Comparison of ENCODE assay signal across 11 cellular contexts in genomic region chr1:942411-942821, GRCh38. TPM values are rescaled to one million over a fixed set of nuclear protein-coding genes. Genes with fewer than 3 reads are reported as not detected.
A peak's percentile ranks its signal among the peaks of the same experiment; 100 is the strongest.
DNase-seq lines count a peak whose midpoint lies in the region; ATAC-seq and TF ChIP-seq lines count a peak whose summit lies in the region.
"Had no signal": no experiment of that assay in that cellular context is flagged by ENCODE, and none has a peak within 500 bp of the region (broad histone marks: within the 10 kb centered on the region; RNA-seq: fewer than 3 reads in every experiment).

No MANE protein-coding gene starts in this region.

- DNase-seq in NCI-H748 (lab: John Stamatoyannopoulos, UW; ENCODE audit: unreplicated experiment) (peak; percentile 44), NCI-H748 treated with DMSO at 0.1 percent for 48 hours (lab: John Stamatoyannopoulos, UW) (no peak), spleen (no peak), dermis blood vessel endothelial cell (no peak)
- DNase-seq: activated CD4-positive, alpha-beta T cell treated with anti-CD3 and anti-CD28 coated beads, Interleukin-2, amount 50 U/mL, for 4 hours; AML-193 had no signal

- peaks cover 0 to 33% of the 10 kb centered on the region in 2 donors for H3K36me3 ChIP-seq in gastroesophageal sphincter
- H3K36me3 ChIP-seq in spleen = peaks cover 2 to 39% (median 34%) of the 10 kb centered on the region in 6 donors

- peaks cover 0 to 66% (median 45%) of the 10 kb centered on the region in 3 donors for H3K4me1 ChIP-seq in gastroesophageal sphincter
- H3K4me1 ChIP-seq in spleen = peaks cover 21 to 86% (median 53%) of the 10 kb centered on the region in 6 donors

- TF ChIP-seq POLR2A in gastroesophageal sphincter (IDR thresholded peaks at IDR 0.05) (no peak), spleen (IDR thresholded peaks at IDR 0.05) (no peak)

- TF ChIP-seq EP300 in gastroesophageal sphincter (IDR thresholded peaks at IDR 0.05) = no peak

- H3K27ac ChIP-seq in gastroesophageal sphincter (peak overlapping the region in 3 of 4 donors; percentile 67 to 79 (median 78)), spleen (peak overlapping the region in 7 of 8 donors; percentile 38 to 85 (median 82))

- ATAC-seq in gastroesophageal sphincter (no peak), HG02623 (IDR thresholded peaks at IDR 0.05; ENCODE audit: unreplicated experiment) (no peak), HG02759 (IDR thresholded peaks at IDR 0.05; ENCODE audit: unreplicated experiment) (no peak)

- H3K9me3 ChIP-seq in gastroesophageal sphincter = no peaks in the 10 kb centered on the region
- H3K9me3 ChIP-seq in spleen = no peaks in the 10 kb centered on the region

- H3K4me3 ChIP-seq in gastroesophageal sphincter (peak overlapping the region in 1 of 2 donors; percentile 47), spleen (peak overlapping the region in 7 of 8 donors; percentile 35 to 70 (median 41))
- H3K4me3 ChIP-seq: lung had no signal

- TF ChIP-seq CTCF in gastroesophageal sphincter (IDR thresholded peaks at IDR 0.05) (no peak), spleen (IDR thresholded peaks at IDR 0.05 in 8 of 11, conservative IDR thresholded peaks at IDR 0.05 in 3 of 11) (no peak)

- H3K27me3 ChIP-seq in gastroesophageal sphincter (peaks cover 65% of the 10 kb centered on the region), spleen (replicated peaks in 1 of 7) (peaks cover 11 to 66% (median 58%) of the 10 kb centered on the region in 7 donors)

- intact Hi-C loops in spleen (cut with DNase I; ENCODE audit: low total_unique reads) = no loop called here

- no CpG with 5 or more reads among the region's 48 CpGs for WGBS in gastroesophageal sphincter (ENCODE audit: low coverage in 1 of 2), 2 donors
- 0 to 3% (median 1%) methylated on average over 11 to 48 of the region's 48 CpGs for WGBS in spleen, 5 donors

TF ChIP-seq in PFSK-1, 5 proteins besides CTCF, POLR2A, EP300 and RAD21:
- TF ChIP-seq POLR2AphosphoS5 (IDR thresholded peaks at IDR 0.05; ENCODE audit: low read depth, low read length) (peak; percentile 4), TAF1 (IDR thresholded peaks at IDR 0.05; ENCODE audit: borderline replicate concordance, insufficient read depth, low read length) (no peak)

RNA-seq across cellular contexts. Expression of gene NOC2L, which starts 16.6 kb away (rescaled TPM):
- 193 TPM for polyA plus RNA-seq in PFSK-1 (2012; ENCODE audit: insufficient read length, low read depth)
- total RNA-seq in gastroesophageal sphincter = 10 to 100 TPM; 36.3 to 54.1 (median 45.2) TPM
- total RNA-seq in spleen = 10 to 100 TPM; 26.2 to 61.1 (median 44.7) TPM
- polyA plus RNA-seq in spleen = 10 to 100 TPM; 46.6 to 73.4 (median 52.8) TPM
- total RNA-seq in dermis blood vessel endothelial cell = 70.5 and 98.0 TPM in 2 replicates

RNA-seq across cellular contexts. Expression of gene KLHL17, which starts 18.0 kb away (rescaled TPM):
- 60.8 TPM for polyA plus RNA-seq in PFSK-1 (2012; ENCODE audit: insufficient read length, low read depth)
- total RNA-seq in gastroesophageal sphincter = 10 to 100 TPM in 2 of 4 donors, 1 to 10 TPM in 2; 3.6 to 12.0 (median 10.1) TPM
- 10 to 100 TPM; 12.0 to 21.5 (median 18.7) TPM for total RNA-seq in spleen
- polyA plus RNA-seq in spleen = 10 to 100 TPM; 14.1 to 31.6 (median 26.0) TPM
- total RNA-seq in dermis blood vessel endothelial cell = 5.4 and 8.0 TPM in 2 replicates

RNA-seq across cellular contexts. Expression of gene SAMD11, which starts 18.7 kb away (rescaled TPM):
- 55.8 TPM for polyA plus RNA-seq in PFSK-1 (2012; ENCODE audit: insufficient read length, low read depth)
- total RNA-seq in gastroesophageal sphincter (10 to 100 TPM; 14.2 to 21.2 (median 17.4) TPM), spleen (10 to 100 TPM in 5 of 7 donors, 1 to 10 TPM in 2; 7.5 to 37.0 (median 18.1) TPM), dermis blood vessel endothelial cell (0.19 and 0.68 TPM in 2 replicates)
- polyA plus RNA-seq in spleen = 10 to 100 TPM in 2 of 3 donors, 1 to 10 TPM in 1; 7.7 to 33.2 (median 19.8) TPM

RNA-seq across cellular contexts. Expression of gene PLEKHN1, which starts 23.9 kb away (rescaled TPM):
- polyA plus RNA-seq in PFSK-1 (2012; ENCODE audit: insufficient read length, low read depth) = 0.19 TPM
- total RNA-seq in gastroesophageal sphincter (1 to 10 TPM in 1 of 4 donors, under 1 TPM in 1, not detected in 2; 0.62 to 2.3 TPM), spleen (1 to 10 TPM in 5 of 7 donors, under 1 TPM in 2; 0.65 to 2.2 (median 1.1) TPM), dermis blood vessel endothelial cell (0.17 and 0.37 TPM in 2 replicates)
- polyA plus RNA-seq in spleen = under 1 TPM; 0.17 to 0.80 (median 0.63) TPM

RNA-seq across cellular contexts. Expression of gene PERM1, which starts 39.5 kb away (rescaled TPM):
- polyA plus RNA-seq in PFSK-1 (2012; ENCODE audit: insufficient read length, low read depth) = not detected
- 1 to 10 TPM in 2 of 4 donors, under 1 TPM in 1, not detected in 1; 0.39 to 1.9 (median 1.4) TPM for total RNA-seq in gastroesophageal sphincter
- total RNA-seq in spleen = under 1 TPM in 3 of 7 donors, not detected in 4; 0.39 to 0.85 (median 0.60) TPM
- under 1 TPM; 0.20 to 0.80 (median 0.21) TPM for polyA plus RNA-seq in spleen
- not detected in 2 replicates for total RNA-seq in dermis blood vessel endothelial cell
